Comparison of ENCODE assay signal across 1 cellular context in the genomic region with DNA sequence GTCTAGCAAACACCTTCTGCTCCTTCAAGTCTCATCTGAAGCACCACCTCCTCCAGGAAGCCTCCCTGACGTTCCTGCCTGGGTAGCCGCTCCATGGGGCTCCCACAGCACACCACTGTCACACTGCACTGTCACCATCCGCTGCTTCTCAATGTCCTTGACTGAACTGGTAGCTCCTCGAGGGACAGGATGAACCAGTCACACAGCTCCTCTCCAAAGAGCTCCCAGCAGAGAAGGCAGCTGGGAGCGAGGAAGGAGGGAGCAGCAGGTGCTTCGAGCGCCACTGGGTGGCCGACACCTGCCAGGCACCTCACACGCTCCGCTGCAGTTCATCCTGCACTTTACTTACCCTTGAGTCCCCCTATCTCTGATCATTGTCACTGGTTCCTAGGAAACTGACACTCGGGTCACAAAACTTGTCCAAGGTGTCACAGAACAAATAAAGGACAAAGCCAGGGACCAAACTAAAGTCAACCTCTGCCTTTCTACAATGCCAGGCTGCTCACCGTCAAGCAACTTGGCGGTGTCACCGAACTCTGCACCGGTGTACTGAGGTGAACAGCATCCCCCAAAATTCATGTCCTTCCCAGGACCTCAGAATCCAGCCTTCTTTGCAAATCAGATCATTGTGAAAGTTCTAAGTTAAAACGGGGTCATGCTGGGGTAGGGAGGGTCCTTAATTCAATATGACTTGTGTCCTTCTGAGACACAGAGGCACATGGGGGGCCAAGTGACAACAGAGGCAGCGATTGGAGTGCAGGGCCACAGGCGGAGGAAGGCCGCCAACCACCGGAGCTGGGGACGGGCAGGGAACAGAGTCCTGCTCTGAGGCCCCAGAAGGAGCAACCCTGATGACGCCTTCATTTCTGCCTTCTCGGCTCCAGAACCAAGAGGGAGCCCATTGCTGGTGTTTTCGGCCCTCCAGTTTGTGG.
TF ChIP-seq lines count a peak whose summit lies in the region.

No MANE protein-coding gene starts in this region.

TF ChIP-seq in endothelial cell of umbilical vein, 7 proteins besides CTCF, POLR2A, EP300 and RAD21:
- TF ChIP-seq POLR2AphosphoS5 (IDR thresholded peaks at IDR 0.05; ENCODE audit: insufficient read depth, low read depth, low read length): no peak
- TF ChIP-seq FOS (IDR thresholded peaks at IDR 0.05; ENCODE audit: borderline replicate concordance, insufficient read depth, low read length): no peak
- no peak for TF ChIP-seq GATA2 (IDR thresholded peaks at IDR 0.05; ENCODE audit: insufficient read depth, insufficient read length, low read depth, low read length)
- TF ChIP-seq MYC (IDR thresholded peaks at IDR 0.05; ENCODE audit: low read depth, low read length): no peak
- TF ChIP-seq, protein P1, sequence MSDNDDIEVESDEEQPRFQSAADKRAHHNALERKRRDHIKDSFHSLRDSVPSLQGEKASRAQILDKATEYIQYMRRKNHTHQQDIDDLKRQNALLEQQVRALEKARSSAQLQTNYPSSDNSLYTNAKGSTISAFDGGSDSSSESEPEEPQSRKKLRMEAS (IDR thresholded peaks at IDR 0.05; ENCODE audit: insufficient read depth, insufficient read length): no peak
- TF ChIP-seq EZH2 (IDR thresholded peaks at IDR 0.05; ENCODE audit: borderline replicate concordance, low read depth, low read length, severe bottlenecking): no peak
- TF ChIP-seq JUN (IDR thresholded peaks at IDR 0.05; ENCODE audit: borderline replicate concordance, insufficient read depth, insufficient read length, low read depth): no peak
